In genomic region chr6:75601608-75602163, GRCh38 we compare ENCODE assay signal across 1 cellular context.
TF ChIP-seq lines count a peak whose summit lies in the region.

Gene SENP6, plus strand, starts transcription at chr6:75601880. Its CDS starts 645 bp downstream, at chr6:75602525.

TF ChIP-seq in HepG2, 621 proteins besides CTCF, POLR2A, EP300 and RAD21 (continued from another document and continues in another):
- TF ChIP-seq, protein P1, sequence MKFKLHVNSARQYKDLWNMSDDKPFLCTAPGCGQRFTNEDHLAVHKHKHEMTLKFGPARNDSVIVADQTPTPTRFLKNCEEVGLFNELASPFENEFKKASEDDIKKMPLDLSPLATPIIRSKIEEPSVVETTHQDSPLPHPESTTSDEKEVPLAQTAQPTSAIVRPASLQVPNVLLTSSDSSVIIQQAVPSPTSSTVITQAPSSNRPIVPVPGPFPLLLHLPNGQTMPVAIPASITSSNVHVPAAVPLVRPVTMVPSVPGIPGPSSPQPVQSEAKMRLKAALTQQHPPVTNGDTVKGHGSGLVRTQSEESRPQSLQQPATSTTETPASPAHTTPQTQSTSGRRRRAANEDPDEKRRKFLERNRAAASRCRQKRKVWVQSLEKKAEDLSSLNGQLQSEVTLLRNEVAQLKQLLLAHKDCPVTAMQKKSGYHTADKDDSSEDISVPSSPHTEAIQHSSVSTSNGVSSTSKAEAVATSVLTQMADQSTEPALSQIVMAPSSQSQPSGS (CRISPR knock-in tag; IDR thresholded peaks at IDR 0.05), result 0 out of 2 replicates have a peak, but pooled peaks have one; percentile 33
- TF ChIP-seq ZFP36 (IDR thresholded peaks at IDR 0.05; ENCODE audit: borderline replicate concordance, low read depth, low read length, partially characterized antibody) (no peak), ZNF670 (CRISPR knock-in tag; IDR thresholded peaks at IDR 0.05; ENCODE audit: borderline replicate concordance) (peak; percentile 13; the same call in 1 of the 2 replicates), ZNF672 (CRISPR knock-in tag; IDR thresholded peaks at IDR 0.05) (0 out of 2 replicates have a peak, but pooled peaks have one; percentile 60), ZXDC (CRISPR knock-in tag; IDR thresholded peaks at IDR 0.05) (peak; percentile 61; the same call in 1 of the 2 replicates), ZNF468 (CRISPR knock-in tag; IDR thresholded peaks at IDR 0.05) (no peak), ZNF782 (CRISPR knock-in tag; IDR thresholded peaks at IDR 0.05; ENCODE audit: borderline replicate concordance) (no peak; the same call in 1 of the 2 replicates), KDM5A (IDR thresholded peaks at IDR 0.05; ENCODE audit: borderline replicate concordance, low read length) (no peak; the same call in 1 of the 2 replicates), ZNF337 (CRISPR knock-in tag; IDR thresholded peaks at IDR 0.05; ENCODE audit: borderline replicate concordance, low read depth) (peak; percentile 70; the same call in 1 of the 2 replicates), ZNF605 (CRISPR knock-in tag; IDR thresholded peaks at IDR 0.05) (no peak; the same call in 1 of the 2 replicates), HNF4G (IDR thresholded peaks at IDR 0.05; ENCODE audit: borderline replicate concordance, low read depth, low read length) (no peak), HNF4G (CRISPR knock-in tag; IDR thresholded peaks at IDR 0.05; ENCODE audit: borderline replicate concordance, low read depth) (no peak), FUBP1 (CRISPR knock-in tag; IDR thresholded peaks at IDR 0.05; ENCODE audit: borderline replicate concordance) (no peak), ZBTB7B (CRISPR knock-in tag; IDR thresholded peaks at IDR 0.05) (peak; percentile 66), KMT2B (CRISPR knock-in tag; IDR thresholded peaks at IDR 0.05) (peak; percentile 88), ZNF431 (CRISPR knock-in tag; IDR thresholded peaks at IDR 0.05; ENCODE audit: borderline replicate concordance, low read depth) (0 out of 2 replicates have a peak, but pooled peaks have one; percentile 49), ZNF251 (CRISPR knock-in tag; IDR thresholded peaks at IDR 0.05) (no peak), REST (IDR thresholded peaks at IDR 0.05; ENCODE audit: borderline replicate concordance in 1 of 2, low read depth in 1 of 2, low read length in 2 of 2) (peak in 1 of 2 experiments; percentile 68; a peak in 1 of 4 replicates), HOXA3 (CRISPR knock-in tag; IDR thresholded peaks at IDR 0.05) (peak; percentile 88), CBX5 (CRISPR knock-in tag; IDR thresholded peaks at IDR 0.05; ENCODE audit: borderline replicate concordance) (peak; percentile 38; the same call in 1 of the 2 replicates), DR1 (CRISPR knock-in tag; IDR thresholded peaks at IDR 0.05) (peak; percentile 63), ZBTB38 (CRISPR knock-in tag; IDR thresholded peaks at IDR 0.05) (peak; percentile 77)
- TF ChIP-seq, protein P2, sequence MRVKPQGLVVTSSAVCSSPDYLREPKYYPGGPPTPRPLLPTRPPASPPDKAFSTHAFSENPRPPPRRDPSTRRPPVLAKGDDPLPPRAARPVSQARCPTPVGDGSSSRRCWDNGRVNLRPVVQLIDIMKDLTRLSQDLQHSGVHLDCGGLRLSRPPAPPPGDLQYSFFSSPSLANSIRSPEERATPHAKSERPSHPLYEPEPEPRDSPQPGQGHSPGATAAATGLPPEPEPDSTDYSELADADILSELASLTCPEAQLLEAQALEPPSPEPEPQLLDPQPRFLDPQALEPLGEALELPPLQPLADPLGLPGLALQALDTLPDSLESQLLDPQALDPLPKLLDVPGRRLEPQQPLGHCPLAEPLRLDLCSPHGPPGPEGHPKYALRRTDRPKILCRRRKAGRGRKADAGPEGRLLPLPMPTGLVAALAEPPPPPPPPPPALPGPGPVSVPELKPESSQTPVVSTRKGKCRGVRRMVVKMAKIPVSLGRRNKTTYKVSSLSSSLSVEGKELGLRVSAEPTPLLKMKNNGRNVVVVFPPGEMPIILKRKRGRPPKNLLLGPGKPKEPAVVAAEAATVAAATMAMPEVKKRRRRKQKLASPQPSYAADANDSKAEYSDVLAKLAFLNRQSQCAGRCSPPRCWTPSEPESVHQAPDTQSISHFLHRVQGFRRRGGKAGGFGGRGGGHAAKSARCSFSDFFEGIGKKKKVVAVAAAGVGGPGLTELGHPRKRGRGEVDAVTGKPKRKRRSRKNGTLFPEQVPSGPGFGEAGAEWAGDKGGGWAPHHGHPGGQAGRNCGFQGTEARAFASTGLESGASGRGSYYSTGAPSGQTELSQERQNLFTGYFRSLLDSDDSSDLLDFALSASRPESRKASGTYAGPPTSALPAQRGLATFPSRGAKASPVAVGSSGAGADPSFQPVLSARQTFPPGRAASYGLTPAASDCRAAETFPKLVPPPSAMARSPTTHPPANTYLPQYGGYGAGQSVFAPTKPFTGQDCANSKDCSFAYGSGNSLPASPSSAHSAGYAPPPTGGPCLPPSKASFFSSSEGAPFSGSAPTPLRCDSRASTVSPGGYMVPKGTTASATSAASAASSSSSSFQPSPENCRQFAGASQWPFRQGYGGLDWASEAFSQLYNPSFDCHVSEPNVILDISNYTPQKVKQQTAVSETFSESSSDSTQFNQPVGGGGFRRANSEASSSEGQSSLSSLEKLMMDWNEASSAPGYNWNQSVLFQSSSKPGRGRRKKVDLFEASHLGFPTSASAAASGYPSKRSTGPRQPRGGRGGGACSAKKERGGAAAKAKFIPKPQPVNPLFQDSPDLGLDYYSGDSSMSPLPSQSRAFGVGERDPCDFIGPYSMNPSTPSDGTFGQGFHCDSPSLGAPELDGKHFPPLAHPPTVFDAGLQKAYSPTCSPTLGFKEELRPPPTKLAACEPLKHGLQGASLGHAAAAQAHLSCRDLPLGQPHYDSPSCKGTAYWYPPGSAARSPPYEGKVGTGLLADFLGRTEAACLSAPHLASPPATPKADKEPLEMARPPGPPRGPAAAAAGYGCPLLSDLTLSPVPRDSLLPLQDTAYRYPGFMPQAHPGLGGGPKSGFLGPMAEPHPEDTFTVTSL (CRISPR knock-in tag; IDR thresholded peaks at IDR 0.05; ENCODE audit: borderline replicate concordance), result no peak
- TF ChIP-seq, protein P3, sequence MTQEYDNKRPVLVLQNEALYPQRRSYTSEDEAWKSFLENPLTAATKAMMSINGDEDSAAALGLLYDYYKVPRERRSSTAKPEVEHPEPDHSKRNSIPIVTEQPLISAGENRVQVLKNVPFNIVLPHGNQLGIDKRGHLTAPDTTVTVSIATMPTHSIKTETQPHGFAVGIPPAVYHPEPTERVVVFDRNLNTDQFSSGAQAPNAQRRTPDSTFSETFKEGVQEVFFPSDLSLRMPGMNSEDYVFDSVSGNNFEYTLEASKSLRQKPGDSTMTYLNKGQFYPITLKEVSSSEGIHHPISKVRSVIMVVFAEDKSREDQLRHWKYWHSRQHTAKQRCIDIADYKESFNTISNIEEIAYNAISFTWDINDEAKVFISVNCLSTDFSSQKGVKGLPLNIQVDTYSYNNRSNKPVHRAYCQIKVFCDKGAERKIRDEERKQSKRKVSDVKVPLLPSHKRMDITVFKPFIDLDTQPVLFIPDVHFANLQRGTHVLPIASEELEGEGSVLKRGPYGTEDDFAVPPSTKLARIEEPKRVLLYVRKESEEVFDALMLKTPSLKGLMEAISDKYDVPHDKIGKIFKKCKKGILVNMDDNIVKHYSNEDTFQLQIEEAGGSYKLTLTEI (CRISPR knock-in tag; conservative IDR thresholded peaks at IDR 0.05), result no peak
- TF ChIP-seq, protein P4, sequence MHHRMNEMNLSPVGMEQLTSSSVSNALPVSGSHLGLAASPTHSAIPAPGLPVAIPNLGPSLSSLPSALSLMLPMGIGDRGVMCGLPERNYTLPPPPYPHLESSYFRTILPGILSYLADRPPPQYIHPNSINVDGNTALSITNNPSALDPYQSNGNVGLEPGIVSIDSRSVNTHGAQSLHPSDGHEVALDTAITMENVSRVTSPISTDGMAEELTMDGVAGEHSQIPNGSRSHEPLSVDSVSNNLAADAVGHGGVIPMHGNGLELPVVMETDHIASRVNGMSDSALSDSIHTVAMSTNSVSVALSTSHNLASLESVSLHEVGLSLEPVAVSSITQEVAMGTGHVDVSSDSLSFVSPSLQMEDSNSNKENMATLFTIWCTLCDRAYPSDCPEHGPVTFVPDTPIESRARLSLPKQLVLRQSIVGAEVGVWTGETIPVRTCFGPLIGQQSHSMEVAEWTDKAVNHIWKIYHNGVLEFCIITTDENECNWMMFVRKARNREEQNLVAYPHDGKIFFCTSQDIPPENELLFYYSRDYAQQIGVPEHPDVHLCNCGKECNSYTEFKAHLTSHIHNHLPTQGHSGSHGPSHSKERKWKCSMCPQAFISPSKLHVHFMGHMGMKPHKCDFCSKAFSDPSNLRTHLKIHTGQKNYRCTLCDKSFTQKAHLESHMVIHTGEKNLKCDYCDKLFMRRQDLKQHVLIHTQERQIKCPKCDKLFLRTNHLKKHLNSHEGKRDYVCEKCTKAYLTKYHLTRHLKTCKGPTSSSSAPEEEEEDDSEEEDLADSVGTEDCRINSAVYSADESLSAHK (CRISPR knock-in tag; IDR thresholded peaks at IDR 0.05; ENCODE audit: borderline replicate concordance), result no peak
- TF ChIP-seq, protein P5, sequence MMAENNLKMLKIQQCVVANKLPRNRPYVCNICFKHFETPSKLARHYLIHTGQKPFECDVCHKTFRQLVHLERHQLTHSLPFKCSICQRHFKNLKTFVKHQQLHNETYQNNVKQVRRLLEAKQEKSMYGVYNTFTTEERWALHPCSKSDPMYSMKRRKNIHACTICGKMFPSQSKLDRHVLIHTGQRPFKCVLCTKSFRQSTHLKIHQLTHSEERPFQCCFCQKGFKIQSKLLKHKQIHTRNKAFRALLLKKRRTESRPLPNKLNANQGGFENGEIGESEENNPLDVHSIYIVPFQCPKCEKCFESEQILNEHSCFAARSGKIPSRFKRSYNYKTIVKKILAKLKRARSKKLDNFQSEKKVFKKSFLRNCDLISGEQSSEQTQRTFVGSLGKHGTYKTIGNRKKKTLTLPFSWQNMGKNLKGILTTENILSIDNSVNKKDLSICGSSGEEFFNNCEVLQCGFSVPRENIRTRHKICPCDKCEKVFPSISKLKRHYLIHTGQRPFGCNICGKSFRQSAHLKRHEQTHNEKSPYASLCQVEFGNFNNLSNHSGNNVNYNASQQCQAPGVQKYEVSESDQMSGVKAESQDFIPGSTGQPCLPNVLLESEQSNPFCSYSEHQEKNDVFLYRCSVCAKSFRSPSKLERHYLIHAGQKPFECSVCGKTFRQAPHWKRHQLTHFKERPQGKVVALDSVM (CRISPR knock-in tag; IDR thresholded peaks at IDR 0.05), result no peak
- TF ChIP-seq, protein P6, sequence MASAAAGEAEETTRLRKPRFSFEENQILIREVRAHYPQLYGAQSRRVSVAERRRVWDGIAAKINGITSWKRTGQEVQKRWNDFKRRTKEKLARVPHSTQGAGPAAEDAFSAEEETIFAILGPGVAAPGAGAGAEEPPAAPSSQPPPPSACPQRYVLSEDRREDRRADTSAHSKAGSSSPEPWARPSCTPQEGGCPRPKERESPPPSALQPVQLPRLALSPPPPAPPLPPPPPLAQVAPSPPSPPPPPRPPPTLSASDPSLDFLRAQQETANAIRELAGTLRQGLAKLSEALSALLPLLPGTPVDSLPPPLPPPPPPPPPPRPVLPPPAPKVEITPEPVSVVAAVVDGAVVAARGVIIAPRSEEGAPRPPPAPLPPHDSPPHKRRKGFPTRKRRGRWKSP (CRISPR knock-in tag; IDR thresholded peaks at IDR 0.05), result peak; percentile 83
- TF ChIP-seq, protein P7, sequence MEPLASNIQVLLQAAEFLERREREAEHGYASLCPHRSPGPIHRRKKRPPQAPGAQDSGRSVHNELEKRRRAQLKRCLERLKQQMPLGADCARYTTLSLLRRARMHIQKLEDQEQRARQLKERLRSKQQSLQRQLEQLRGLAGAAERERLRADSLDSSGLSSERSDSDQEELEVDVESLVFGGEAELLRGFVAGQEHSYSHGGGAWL (CRISPR knock-in tag; IDR thresholded peaks at IDR 0.05), result 0 out of 2 replicates have a peak, but pooled peaks have one; percentile 31
